12 cellular contexts compared by ENCODE assay signal in genomic region chr18:44732604-44733003, GRCh38.
A peak's percentile ranks its signal among the peaks of the same experiment; 100 is the strongest.
DNase-seq lines count a peak whose midpoint lies in the region; ATAC-seq and TF ChIP-seq lines count a peak whose summit lies in the region.
"Had no signal": no experiment of that assay in that cellular context is flagged by ENCODE, and none has a peak within 500 bp of the region (broad histone marks: within the 10 kb centered on the region; RNA-seq: fewer than 3 reads in every experiment).

No MANE protein-coding gene starts in this region.

- in situ Hi-C loops in ACHN (cut with HindIII; ENCODE audit: low pct_ligation_motif_present, low pct_unique_long_range_greater_than_20kb, low sequenced_read_pairs) = no loop called here

- no peak overlapping the region for H3K4me3 Mint-ChIP-seq in stimulated activated memory B cell treated with anti-CD40 and anti-IgM and Interleukin-4, amounts not matched to agents 10 μg/mL and 1 μg/mL and 100 μg/mL, for 72 hours
- H3K4me3 Mint-ChIP-seq: activated naive CD4-positive, alpha-beta T cell treated with anti-CD3 and anti-CD28 coated beads, Interleukin-2, amount 10 ng/mL, durations not matched to agents 7 days and 5 days had no signal

- H3K9me3 Mint-ChIP-seq in stimulated activated memory B cell treated with anti-CD40 and anti-IgM and Interleukin-4, amounts not matched to agents 10 μg/mL and 1 μg/mL and 100 μg/mL, for 72 hours = no peaks in the 10 kb centered on the region
- H3K9me3 Mint-ChIP-seq: activated naive CD4-positive, alpha-beta T cell treated with anti-CD3 and anti-CD28 coated beads, Interleukin-2, amount 10 ng/mL, durations not matched to agents 7 days and 5 days; immature natural killer cell had no signal

- H3K27ac Mint-ChIP-seq in stimulated activated memory B cell treated with anti-CD40 and anti-IgM and Interleukin-4, amounts not matched to agents 10 μg/mL and 1 μg/mL and 100 μg/mL, for 72 hours = peak overlapping the region; percentile 94
- H3K27ac Mint-ChIP-seq: activated naive CD4-positive, alpha-beta T cell treated with anti-CD3 and anti-CD28 coated beads, Interleukin-2, amount 10 ng/mL, durations not matched to agents 7 days and 5 days had no signal

- H3K27ac ChIP-seq in RWPE1 = peak overlapping the region; percentile 90

- peaks cover 58% of the 10 kb centered on the region for H3K36me3 Mint-ChIP-seq in stimulated activated memory B cell treated with anti-CD40 and anti-IgM and Interleukin-4, amounts not matched to agents 10 μg/mL and 1 μg/mL and 100 μg/mL, for 72 hours

- H3K27me3 Mint-ChIP-seq in stimulated activated memory B cell treated with anti-CD40 and anti-IgM and Interleukin-4, amounts not matched to agents 10 μg/mL and 1 μg/mL and 100 μg/mL, for 72 hours = no peaks in the 10 kb centered on the region

- TF ChIP-seq CTCF in RWPE1 (conservative IDR thresholded peaks at IDR 0.05; ENCODE audit: low read depth) = no peak

- POLR2A ChIA-PET in RWPE1 (lab: Yijun Ruan, JAX; ENCODE audit: low non-redundant PET) = no interaction called here

- H3K4me1 Mint-ChIP-seq in stimulated activated memory B cell treated with anti-CD40 and anti-IgM and Interleukin-4, amounts not matched to agents 10 μg/mL and 1 μg/mL and 100 μg/mL, for 72 hours = peaks cover 92% of the 10 kb centered on the region

- ATAC-seq in stimulated activated memory B cell treated with anti-CD40 and anti-IgM and Interleukin-4, amounts not matched to agents 10 μg/mL and 1 μg/mL and 100 μg/mL, for 72 hours = no peak
- no peak for ATAC-seq in GM18861 (IDR thresholded peaks at IDR 0.05; ENCODE audit: unreplicated experiment)

- peak; percentile 73 for DNase-seq in NCI-H2029 (lab: John Stamatoyannopoulos, UW)
- no peak for DNase-seq in RWPE1 (ENCODE audit: low spot score)
- DNase-seq in left kidney (ENCODE audit: low read depth, low spot score) = peak; percentile 70
- DNase-seq in ACHN = no peak
- no peak for DNase-seq in SIG-M5 treated with dmso at 0.1 percent for 504 hours (lab: John Stamatoyannopoulos, UW; ENCODE audit: unreplicated experiment)
- DNase-seq in AML-193 (lab: John Stamatoyannopoulos, UW) = no peak
- DNase-seq: activated CD4-positive, alpha-beta T cell treated with anti-CD3 and anti-CD28 coated beads, Interleukin-2, amount 50 U/mL, for 4 hours; activated naive CD4-positive, alpha-beta T cell treated with anti-CD3 and anti-CD28 coated beads, Interleukin-2, amount 10 ng/mL, durations not matched to agents 7 days and 5 days; cerebellar nuclear complex; immature natural killer cell had no signal

- CTCF ChIA-PET in RWPE1 (lab: Yijun Ruan, JAX) = no interaction called here

Comparison
In these comparisons a context has a peak if more than half of its experiments do, and no peak if none do; other contexts are left out.
1. DNase-seq: peak in NCI-H2029 (single experiment) and left kidney (single experiment); none in RWPE1 (single experiment), ACHN (single experiment), SIG-M5 treated with dmso at 0.1 percent for 504 hours (single experiment) and AML-193 (0 of 2).